In the genomic region with DNA sequence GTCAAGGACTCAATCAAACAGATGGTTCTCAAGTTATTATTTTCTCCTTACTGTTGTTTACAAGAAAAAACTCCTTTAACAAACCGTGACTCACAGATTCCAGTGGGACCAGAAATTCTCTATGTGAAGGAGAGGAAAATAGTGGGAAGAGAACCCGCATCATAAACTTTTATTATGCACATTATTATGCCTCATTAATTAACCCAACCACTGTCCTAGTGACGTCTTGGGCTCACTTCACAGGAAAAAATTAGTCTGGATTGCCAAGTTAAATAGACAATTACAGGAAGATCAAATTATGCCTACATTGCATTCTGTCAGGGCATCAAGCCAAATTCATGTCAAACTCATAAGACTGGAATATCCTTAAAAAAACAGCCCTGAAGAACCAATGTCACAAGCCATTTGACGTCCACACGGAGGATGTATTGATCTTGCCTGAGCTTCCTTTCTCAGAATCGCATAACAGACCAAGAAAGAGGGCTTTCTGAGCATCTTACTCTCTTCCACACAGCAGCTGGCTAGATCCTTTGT, we compare ENCODE assay signal across 1 cellular context.
TF ChIP-seq lines count a peak whose summit lies in the region.

No MANE protein-coding gene starts in this region.

TF ChIP-seq in WTC11, 78 proteins besides CTCF, POLR2A, EP300 and RAD21 (continued from another document):
- TF ChIP-seq, protein P1, sequence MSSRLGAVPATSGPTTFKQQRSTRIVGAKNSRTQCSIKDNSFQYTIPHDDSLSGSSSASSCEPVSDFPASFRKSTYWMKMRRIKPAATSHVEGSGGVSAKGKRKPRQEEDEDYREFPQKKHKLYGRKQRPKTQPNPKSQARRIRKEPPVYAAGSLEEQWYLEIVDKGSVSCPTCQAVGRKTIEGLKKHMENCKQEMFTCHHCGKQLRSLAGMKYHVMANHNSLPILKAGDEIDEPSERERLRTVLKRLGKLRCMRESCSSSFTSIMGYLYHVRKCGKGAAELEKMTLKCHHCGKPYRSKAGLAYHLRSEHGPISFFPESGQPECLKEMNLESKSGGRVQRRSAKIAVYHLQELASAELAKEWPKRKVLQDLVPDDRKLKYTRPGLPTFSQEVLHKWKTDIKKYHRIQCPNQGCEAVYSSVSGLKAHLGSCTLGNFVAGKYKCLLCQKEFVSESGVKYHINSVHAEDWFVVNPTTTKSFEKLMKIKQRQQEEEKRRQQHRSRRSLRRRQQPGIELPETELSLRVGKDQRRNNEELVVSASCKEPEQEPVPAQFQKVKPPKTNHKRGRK (CRISPR knock-in tag; IDR thresholded peaks at IDR 0.05; ENCODE audit: borderline replicate concordance), result no peak
- TF ChIP-seq IRF2 (CRISPR knock-in tag; IDR thresholded peaks at IDR 0.05; ENCODE audit: borderline replicate concordance, low read depth), result no peak
